Comparison of ENCODE assay signal across 9 cellular contexts in the genomic region with DNA sequence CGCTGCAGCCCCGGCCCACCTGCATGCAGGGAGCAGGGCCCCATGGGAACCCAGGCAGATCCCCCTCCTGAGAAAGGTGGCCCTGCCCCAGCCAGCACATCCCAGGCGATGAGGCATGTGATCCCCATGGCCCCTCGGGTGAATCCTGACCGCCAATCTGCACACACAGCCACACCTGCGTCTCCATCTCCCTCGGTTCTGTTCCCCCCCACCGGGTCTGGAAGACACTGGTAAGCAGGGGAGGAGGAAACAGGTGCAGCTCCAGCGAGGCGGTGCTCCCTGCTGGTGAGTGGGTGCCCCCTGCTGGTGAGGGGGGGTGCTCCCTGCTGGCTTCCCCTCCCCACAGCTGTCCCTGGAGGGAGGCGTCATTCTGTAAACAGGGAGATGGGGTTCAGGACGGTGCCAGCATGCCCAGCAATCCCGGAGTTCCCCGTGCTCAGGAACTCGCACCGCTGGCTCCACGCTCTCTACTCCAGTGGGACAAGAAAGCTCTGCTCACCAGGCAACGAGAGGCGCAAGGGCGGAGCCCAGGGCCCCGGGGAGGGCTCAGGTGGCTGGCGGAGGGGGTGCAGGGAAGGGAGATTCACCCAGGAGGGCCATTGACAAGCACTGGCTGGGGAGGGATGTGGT. TPM values are rescaled to one million over a fixed set of nuclear protein-coding genes. Genes with fewer than 3 reads are reported as not detected.
DNase-seq lines count a peak whose midpoint lies in the region; ATAC-seq and TF ChIP-seq lines count a peak whose summit lies in the region.
"Had no signal": no experiment of that assay in that cellular context is flagged by ENCODE, and none has a peak within 500 bp of the region (broad histone marks: within the 10 kb centered on the region; RNA-seq: fewer than 3 reads in every experiment).

No MANE protein-coding gene starts in this region.

- H3K36me3 Mint-ChIP-seq in activated B cell treated with CpG ODN at 0.5 μM for 24 hours (ENCODE audit: low read depth), result no peaks in the 10 kb centered on the region

- peak overlapping the region in 1 of 2 donors; percentile 60 for H3K27ac ChIP-seq in breast epithelium

- ATAC-seq in HG02610 (IDR thresholded peaks at IDR 0.05; ENCODE audit: unreplicated experiment), result peak; percentile 63
- peak; percentile 84 for ATAC-seq in activated B cell treated with CpG ODN at 0.5 μM for 24 hours (ENCODE audit: low read depth)
- ATAC-seq in left colon, result peak; percentile 89

- TF ChIP-seq POLR2A in breast epithelium (IDR thresholded peaks at IDR 0.05), result no peak

- H3K4me1 Mint-ChIP-seq in activated B cell treated with CpG ODN at 0.5 μM for 24 hours, result peaks cover 29% of the 10 kb centered on the region

- no peaks in the 10 kb centered on the region for H3K9me3 ChIP-seq in breast epithelium

- peak overlapping the region in 1 of 3 donors; percentile 25 for H3K4me3 ChIP-seq in breast epithelium

- peak; percentile 47 for DNase-seq in DMS79 (lab: John Stamatoyannopoulos, UW)
- DNase-seq in NCI-H2029 treated with DMSO at 0.1 percent for 48 hours (lab: John Stamatoyannopoulos, UW), result peak; percentile 57
- peak; percentile 63 for DNase-seq in activated B cell treated with CpG ODN at 0.5 μM for 24 hours
- DNase-seq in breast epithelium (ENCODE audit: low spot score in 2 of 2), result peak; percentile 82 to 89
- peak; percentile 79 to 90 for DNase-seq in left colon
- peak; percentile 55 to 75 (median 59) for DNase-seq in stimulated activated CD4-positive, alpha-beta T cell treated with anti-CD3 and anti-CD28 coated beads, TNF-alpha, amount 100 ng/mL, for 24 hours (ENCODE audit: low read depth in 3 of 3)
- no peak for DNase-seq in middle frontal gyrus (ENCODE audit: extremely low spot score, low spot score)

- no peaks in the 10 kb centered on the region for H3K36me3 ChIP-seq in breast epithelium

- POLR2A ChIA-PET in activated B cell treated with CpG ODN at 0.5 μM for 24 hours (lab: Charles Lee), result interaction anchor here (0.6 to 1.2 kb wide), 3 partner anchors 13 to 345 kb away, joined by 3 read pairs; no protein-coding TSS in a partner anchor

- peaks cover 5% of the 10 kb centered on the region for H3K27me3 Mint-ChIP-seq in activated B cell treated with CpG ODN at 0.5 μM for 24 hours

- H3K4me3 Mint-ChIP-seq in activated B cell treated with CpG ODN at 0.5 μM for 24 hours, result peak overlapping the region; percentile 55
- H3K4me3 Mint-ChIP-seq: T-helper 1 cell treated with Interleukin-12 subunit alpha and Interleukin-12 subunit beta and Interleukin-4 antibody, amounts not matched to agents 30 μg/mL and 1 μg/mL, for 36 hours had no signal

- peaks cover 4 to 7% of the 10 kb centered on the region in 2 donors for H3K4me1 ChIP-seq in breast epithelium

- H3K27me3 ChIP-seq in breast epithelium, result no peaks in the 10 kb centered on the region

- no peaks in the 10 kb centered on the region for H3K9me3 Mint-ChIP-seq in activated B cell treated with CpG ODN at 0.5 μM for 24 hours
- H3K9me3 Mint-ChIP-seq: T-helper 1 cell treated with Interleukin-12 subunit alpha and Interleukin-12 subunit beta and Interleukin-4 antibody, amounts not matched to agents 30 μg/mL and 1 μg/mL, for 36 hours had no signal

- CTCF ChIA-PET in activated B cell treated with CpG ODN at 0.5 μM for 24 hours (lab: Charles Lee), result interaction anchor here (0.8 to 2.2 kb wide), 6 partner anchors 10 to 505 kb away, joined by 3 to 16 read pairs (median 8); no protein-coding TSS in a partner anchor

- TF ChIP-seq CTCF in activated B cell treated with CpG ODN at 0.5 μM for 24 hours (IDR thresholded peaks at IDR 0.05), result no peak
- peak; percentile 84 to 91 (median 91) for TF ChIP-seq CTCF in breast epithelium (IDR thresholded peaks at IDR 0.05)

- no peak overlapping the region for H3K27ac Mint-ChIP-seq in activated B cell treated with CpG ODN at 0.5 μM for 24 hours
- H3K27ac Mint-ChIP-seq: T-helper 1 cell treated with Interleukin-12 subunit alpha and Interleukin-12 subunit beta and Interleukin-4 antibody, amounts not matched to agents 30 μg/mL and 1 μg/mL, for 36 hours had no signal

- intact Hi-C loops in activated B cell treated with CpG ODN at 0.5 μM for 24 hours (cut with micrococcal nuclease) (loop anchor here (1.0 to 5.0 kb wide), 3 partner anchors 132 to 468 kb away; a partner anchor contains a TSS), breast epithelium (cut with DNase I; ENCODE audit: low total_unique reads) (no loop called here), left colon (cut with DNase I, micrococcal nuclease) (loop anchor here (10.0 kb wide), 2 partner anchors 136 to 216 kb away; a partner anchor contains a TSS)

RNA-seq across cellular contexts. Expression of a gene that starts 28.4 kb away (rescaled TPM):
- 21.8 and 23.3 TPM in 2 replicates for total RNA-seq in activated B cell treated with CpG ODN at 0.5 μM for 24 hours
- 10 to 100 TPM; 21.4 to 31.5 (median 25.0) TPM for total RNA-seq in breast epithelium
- 10 to 100 TPM; 70.4 to 88.3 TPM for total RNA-seq in left colon
